ENCODE assay signal across 30 cellular contexts in genomic region chr15:23548071-23548470, GRCh38. TPM values are rescaled to one million over a fixed set of nuclear protein-coding genes. Genes with fewer than 3 reads are reported as not detected.
"Had no signal": no experiment of that assay in that cellular context is flagged by ENCODE, and none has a peak within 500 bp of the region (broad histone marks: within the 10 kb centered on the region; RNA-seq: fewer than 3 reads in every experiment).

No MANE protein-coding gene starts in this region.

- H3K9me3 ChIP-seq: body of pancreas, breast epithelium had no signal

- H3K4me2 ChIP-seq: KMS-11, PC-9 had no signal

- DNase-seq: activated CD4-positive, alpha-beta T cell treated with anti-CD3 and anti-CD28 coated beads, Interleukin-2, amount 10 ng/mL, durations not matched to agents 24 days and 14 days; activated CD4-positive, alpha-beta T cell treated with anti-CD3 and anti-CD28 coated beads, Interleukin-2, amount 50 U/mL, for 4 hours; activated CD8-positive, alpha-beta T cell treated with anti-CD3 and anti-CD28 coated beads for 36 hours; activated effector memory CD4-positive, alpha-beta T cell treated with anti-CD3 and anti-CD28 coated beads, Interleukin-2, amount 50 U/mL, for 16 hours; activated naive CD4-positive, alpha-beta T cell; activated naive CD8-positive, alpha-beta T cell treated with anti-CD3 and anti-CD28 coated beads, Interleukin-2, amount 10 ng/mL, durations not matched to agents 7 days and 5 days; activated T-cell treated with anti-CD3 and anti-CD28 coated beads, Interleukin-2, amount 50 U/mL, for 1 hour; activated T-cell treated with anti-CD3 and anti-CD28 coated beads, Interleukin-2, amount 50 U/mL, for 72 hours; body of pancreas; MM.1S; NCI-H1092; NCI-H1417; NCI-H146; NCI-H187; NCI-H2029 treated with DMSO at 0.1 percent for 48 hours; NCI-H2171 treated with DMSO at 0.1 percent for 48 hours; NCI-H2227 treated with DMSO at 0.1 percent for 48 hours; NCI-H446; NCI-H510A treated with DMSO at 0.1 percent for 48 hours; NK-92 treated with Interleukin-12 subunit alpha and Interleukin-12 subunit beta, amount 100 ng/mL, for 24 hours; PC-9; SIG-M5; T1000 had no signal

- H3K27me3 ChIP-seq: body of pancreas, breast epithelium had no signal

- H2AFZ ChIP-seq: PC-9 had no signal

- H3K27ac ChIP-seq: body of pancreas, breast epithelium, KMS-11, PC-9, RWPE1 had no signal

- H3K4me1 ChIP-seq: body of pancreas, breast epithelium had no signal

- H3K36me3 ChIP-seq: breast epithelium had no signal

- H3K9ac ChIP-seq: KMS-11 had no signal

- ATAC-seq: activated CD8-positive, alpha-beta T cell treated with anti-CD3 and anti-CD28 coated beads for 36 hours; activated T-cell treated with anti-CD3 and anti-CD28 coated beads, Interleukin-2, amount 50 U/mL, for 72 hours; activated T-helper 17 cell treated with anti-CD3 and anti-CD28 coated beads, Interleukin-2, amount 50 U/mL, for 72 hours; body of pancreas; Right ventricle myocardium inferior had no signal

- H3K4me3 ChIP-seq: body of pancreas, breast epithelium, PC-9 had no signal

RNA-seq across cellular contexts. Expression of gene MKRN3, which starts 17.4 kb away (rescaled TPM):
- total RNA-seq: astrocyte, OCI-LY7 had no signal
